In the genomic region with DNA sequence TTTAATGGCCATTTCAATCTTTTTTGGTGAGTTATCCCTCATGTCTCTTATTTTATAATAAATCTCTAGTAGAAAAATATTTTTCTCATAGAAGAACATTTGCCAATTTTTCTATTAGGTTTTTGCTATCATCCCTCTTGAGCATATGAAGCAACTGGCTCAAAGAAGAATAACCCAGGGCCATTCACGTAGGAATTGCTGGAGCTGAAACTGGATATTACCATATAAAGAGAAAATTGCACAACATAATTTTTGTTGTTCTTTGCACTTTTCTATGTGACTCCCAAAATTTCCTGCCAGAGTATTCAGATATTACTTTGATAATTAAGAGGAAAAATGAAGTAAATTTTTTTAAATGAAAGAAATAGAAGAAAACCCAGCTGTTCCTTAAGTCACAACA, we compare ENCODE assay signal across 17 cellular contexts. TPM values are rescaled to one million over a fixed set of nuclear protein-coding genes. Genes with fewer than 3 reads are reported as not detected.
"Had no signal": no experiment of that assay in that cellular context is flagged by ENCODE, and none has a peak within 500 bp of the region (broad histone marks: within the 10 kb centered on the region; RNA-seq: fewer than 3 reads in every experiment).

No MANE protein-coding gene starts in this region.

- H3K4me3 ChIP-seq: esophagus muscularis mucosa, tibial artery had no signal

- H3K4me1 Mint-ChIP-seq: activated CD4-positive, alpha-beta T cell treated with anti-CD3 and anti-CD28 coated beads for 36 hours; naive thymus-derived CD8-positive, alpha-beta T cell had no signal

- H3K27ac ChIP-seq: esophagus muscularis mucosa, tibial artery had no signal

- H3K4me1 ChIP-seq: esophagus muscularis mucosa, tibial artery had no signal

- H3K4me3 Mint-ChIP-seq: activated CD4-positive, alpha-beta T cell treated with anti-CD3 and anti-CD28 coated beads for 36 hours; activated naive CD8-positive, alpha-beta T cell; dendritic cell treated with granulocyte-macrophage colony-stimulating factor and Interleukin-4, amounts not matched to agents 40 ng/mL and 50 ng/mL, for 4 days; naive thymus-derived CD8-positive, alpha-beta T cell; T-helper 2 cell treated with Interferon-gamma antibody and Interleukin-4, amounts not matched to agents 5 μg/mL and 100 μg/mL, for 36 hours; WTC11 had no signal

- H3K9me3 ChIP-seq: esophagus muscularis mucosa, tibial artery had no signal

- H3K27ac Mint-ChIP-seq: activated CD4-positive, alpha-beta T cell treated with anti-CD3 and anti-CD28 coated beads for 36 hours; activated naive CD8-positive, alpha-beta T cell; dendritic cell treated with granulocyte-macrophage colony-stimulating factor and Interleukin-4, amounts not matched to agents 40 ng/mL and 50 ng/mL, for 4 days; naive thymus-derived CD8-positive, alpha-beta T cell; T-helper 2 cell treated with Interferon-gamma antibody and Interleukin-4, amounts not matched to agents 5 μg/mL and 100 μg/mL, for 36 hours; WTC11 had no signal

- ATAC-seq: activated CD4-positive, alpha-beta T cell treated with anti-CD3 and anti-CD28 coated beads for 36 hours; naive thymus-derived CD8-positive, alpha-beta T cell; stimulated activated naive CD8-positive, alpha-beta T cell treated with anti-CD3 and anti-CD28 coated beads, Interleukin-15, Interleukin-2, amounts not matched to agents 100 U/mL and 50 U/mL, for 24 hours; WTC11 had no signal

- H3K9me3 Mint-ChIP-seq: naive thymus-derived CD8-positive, alpha-beta T cell; T-helper 2 cell treated with Interferon-gamma antibody and Interleukin-4, amounts not matched to agents 5 μg/mL and 100 μg/mL, for 36 hours; WTC11 had no signal

- DNase-seq: activated CD4-positive, alpha-beta T cell treated with anti-CD3 and anti-CD28 coated beads for 36 hours; activated CD4-positive, alpha-beta T cell treated with anti-CD3 and anti-CD28 coated beads, Interleukin-2, amount 50 U/mL, for 48 hours; activated gamma-delta T cell; effector memory CD4-positive, alpha-beta T cell; hypothalamus; naive thymus-derived CD8-positive, alpha-beta T cell; nucleus accumbens; retina; stimulated activated CD4-positive, alpha-beta T cell treated with anti-CD3 and anti-CD28 coated beads, Interleukin-2, amount 100 ng/mL, for 24 hours; stimulated activated naive CD8-positive, alpha-beta T cell treated with anti-CD3 and anti-CD28 coated beads, Interleukin-15, Interleukin-2, amounts not matched to agents 100 U/mL and 50 U/mL, for 24 hours; substantia nigra; tibial artery had no signal

- H3K27me3 ChIP-seq: esophagus muscularis mucosa, tibial artery had no signal

- H3K36me3 ChIP-seq: esophagus muscularis mucosa, tibial artery had no signal

- H3K36me3 Mint-ChIP-seq: activated naive CD8-positive, alpha-beta T cell; naive thymus-derived CD8-positive, alpha-beta T cell; WTC11 had no signal

- H3K27me3 Mint-ChIP-seq: dendritic cell treated with granulocyte-macrophage colony-stimulating factor and Interleukin-4, amounts not matched to agents 40 ng/mL and 50 ng/mL, for 4 days had no signal

RNA-seq across cellular contexts. Expression of a gene that starts 31.3 kb away (rescaled TPM):
- total RNA-seq: activated CD4-positive, alpha-beta T cell treated with anti-CD3 and anti-CD28 coated beads for 36 hours; naive thymus-derived CD8-positive, alpha-beta T cell had no signal
